Comparison of ENCODE assay signal across 20 cellular contexts in genomic region chr12:95230313-95230712, GRCh38. TPM values are rescaled to one million over a fixed set of nuclear protein-coding genes. Genes with fewer than 3 reads are reported as not detected.
DNase-seq lines count a peak whose midpoint lies in the region; ATAC-seq, FAIRE-seq and TF ChIP-seq lines count a peak whose summit lies in the region.
"Had no signal": no experiment of that assay in that cellular context is flagged by ENCODE, and none has a peak within 500 bp of the region (broad histone marks: within the 10 kb centered on the region; RNA-seq: fewer than 3 reads in every experiment).

No MANE protein-coding gene starts in this region.

- H3K4me1 Mint-ChIP-seq in HFFc6 (ENCODE audit: low read depth), result peaks cover 39% of the 10 kb centered on the region
- peaks cover 7% of the 10 kb centered on the region for H3K4me1 Mint-ChIP-seq in glutamatergic neuron (ENCODE audit: low read depth, unreplicated experiment)
- peaks cover 16% of the 10 kb centered on the region for H3K4me1 Mint-ChIP-seq in progenitor cell of endocrine pancreas (ENCODE audit: low read depth)

- H3K27me3 Mint-ChIP-seq in HFFc6 (ENCODE audit: insufficient read depth), result no peaks in the 10 kb centered on the region
- no peaks in the 10 kb centered on the region for H3K27me3 Mint-ChIP-seq in glutamatergic neuron (ENCODE audit: unreplicated experiment)
- H3K27me3 Mint-ChIP-seq in progenitor cell of endocrine pancreas, result no peaks in the 10 kb centered on the region
- H3K27me3 Mint-ChIP-seq: CD4-positive, alpha-beta T cell; IgD-negative memory B cell had no signal

- ATAC-seq in GM18909 (IDR thresholded peaks at IDR 0.05; ENCODE audit: poor library complexity, unreplicated experiment), result no peak

- TF ChIP-seq CTCF in HFFc6 (IDR thresholded peaks at IDR 0.05) (no peak), VCaP (conservative IDR thresholded peaks at IDR 0.05) (no peak), glutamatergic neuron (IDR thresholded peaks at IDR 0.05; ENCODE audit: partially characterized antibody, unreplicated experiment) (no peak), progenitor cell of endocrine pancreas (IDR thresholded peaks at IDR 0.05; ENCODE audit: unreplicated experiment) (no peak)

- H3K4me3 Mint-ChIP-seq in HFFc6 (no peak overlapping the region), glutamatergic neuron (ENCODE audit: unreplicated experiment) (no peak overlapping the region), progenitor cell of endocrine pancreas (ENCODE audit: low read depth) (no peak overlapping the region)
- H3K4me3 Mint-ChIP-seq: CD4-positive, alpha-beta T cell; IgD-negative memory B cell had no signal

- DNase-seq in HFFc6 (no peak), glutamatergic neuron (no peak), progenitor cell of endocrine pancreas (ENCODE audit: low spot score, unreplicated experiment) (no peak), NCI-H2196 treated with DMSO at 0.1 percent for 48 hours (lab: John Stamatoyannopoulos, UW; ENCODE audit: unreplicated experiment) (no peak), frontal cortex (ENCODE audit: low spot score in 2 of 2) (no peak)
- no peak for DNase-seq in activated CD4-positive, alpha-beta T cell treated with anti-CD3 and anti-CD28 coated beads for 48 hours
- DNase-seq: BE2C; CD4-positive, alpha-beta T cell; DMS53; MV-4-11; NCI-H1417 treated with DMSO at 0.1 percent for 48 hours; NCI-H1930; NCI-H2171; NCI-H748 treated with DMSO at 0.1 percent for 48 hours; OCI-M1; RPMI8226; SJCRH30 had no signal

- H3K9me3 Mint-ChIP-seq in HFFc6 (no peaks in the 10 kb centered on the region), glutamatergic neuron (ENCODE audit: unreplicated experiment) (no peaks in the 10 kb centered on the region), progenitor cell of endocrine pancreas (ENCODE audit: low read depth) (peaks cover 3% of the 10 kb centered on the region)
- H3K9me3 Mint-ChIP-seq: CD4-positive, alpha-beta T cell; IgD-negative memory B cell had no signal

- peak overlapping the region; percentile 41 for H3K27ac ChIP-seq in VCaP
- H3K27ac ChIP-seq: SJCRH30 had no signal

- no peaks in the 10 kb centered on the region; the same call in 1 of the 2 replicates for H3K36me3 Mint-ChIP-seq in HFFc6 (ENCODE audit: low read depth)
- H3K36me3 Mint-ChIP-seq in glutamatergic neuron (ENCODE audit: unreplicated experiment), result no peaks in the 10 kb centered on the region
- peaks cover 13% of the 10 kb centered on the region for H3K36me3 Mint-ChIP-seq in progenitor cell of endocrine pancreas (ENCODE audit: insufficient read depth)

- H3K27ac Mint-ChIP-seq in HFFc6 (peak overlapping the region; percentile 43), glutamatergic neuron (ENCODE audit: unreplicated experiment) (peak overlapping the region; percentile 46), progenitor cell of endocrine pancreas (peak overlapping the region; percentile 45)
- H3K27ac Mint-ChIP-seq: CD4-positive, alpha-beta T cell; IgD-negative memory B cell had no signal

- no peak for FAIRE-seq in frontal cortex (lab: Jason Lieb, UNC)

RNA-seq across cellular contexts. Expression of gene VEZT, which starts 12.7 kb away (rescaled TPM):
- 10 to 100 TPM; 61.8 to 69.0 (median 66.2) TPM for total RNA-seq in HFFc6 (2021; fragmentation: NEBNext Ultra II Directional; extraction: Animal tissue kit (Norgen Biotek cat#: 25700))
- 148 TPM for total RNA-seq in glutamatergic neuron (ENCODE audit: unreplicated experiment)
- total RNA-seq in progenitor cell of endocrine pancreas, result 126 and 132 TPM in 2 replicates
- 293 TPM for total RNA-seq in frontal cortex

RNA-seq across cellular contexts. Expression of gene FGD6, which starts 13.0 kb away (rescaled TPM):
- 1 to 10 TPM; 5.5 to 6.6 (median 6.0) TPM for total RNA-seq in HFFc6 (2021; fragmentation: NEBNext Ultra II Directional; extraction: Animal tissue kit (Norgen Biotek cat#: 25700))
- total RNA-seq in glutamatergic neuron (ENCODE audit: unreplicated experiment) (42.1 TPM), progenitor cell of endocrine pancreas (62.7 and 68.2 TPM in 2 replicates), frontal cortex (12.6 TPM)
